Comparison of ENCODE assay signal across 8 cellular contexts in the genomic region with DNA sequence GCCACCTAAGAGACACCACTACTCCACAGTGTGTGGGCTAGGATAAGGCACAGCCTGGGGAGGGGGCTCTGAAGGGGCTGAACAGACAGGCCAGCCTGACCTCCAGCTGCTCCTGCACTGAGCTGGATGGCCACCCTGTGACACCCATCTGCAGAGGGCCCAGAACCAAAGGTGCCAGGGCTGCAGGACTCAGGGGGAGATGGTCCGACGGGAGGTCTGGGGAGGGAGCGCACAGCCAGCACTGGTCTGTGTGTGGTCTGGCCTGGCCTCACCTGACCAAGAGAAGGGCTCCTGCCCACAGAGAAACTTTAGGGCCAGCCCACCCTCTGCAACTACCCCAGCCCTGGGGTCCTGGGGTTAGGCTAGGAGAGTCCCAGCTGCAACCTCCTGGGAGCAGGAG. TPM values are rescaled to one million over a fixed set of nuclear protein-coding genes. Genes with fewer than 3 reads are reported as not detected.
DNase-seq lines count a peak whose midpoint lies in the region; ATAC-seq and TF ChIP-seq lines count a peak whose summit lies in the region.
"Had no signal": no experiment of that assay in that cellular context is flagged by ENCODE, and none has a peak within 500 bp of the region (broad histone marks: within the 10 kb centered on the region; RNA-seq: fewer than 3 reads in every experiment).

No MANE protein-coding gene starts in this region.

- H3K79me2 ChIP-seq in hepatocyte = no peaks in the 10 kb centered on the region

- H3K9me3 Mint-ChIP-seq in activated B cell treated with CpG ODN at 0.5 μM for 24 hours = no peaks in the 10 kb centered on the region
- H3K9me3 Mint-ChIP-seq in stimulated activated effector memory CD8-positive, alpha-beta T cell treated with anti-CD3 and anti-CD28 coated beads, Interleukin-12 subunit alpha, Interleukin-12 subunit beta, amount 100 ng/mL, for 72 hours = no peaks in the 10 kb centered on the region

- no peak for TF ChIP-seq CTCF in activated B cell treated with CpG ODN at 0.5 μM for 24 hours (IDR thresholded peaks at IDR 0.05)
- no peak for TF ChIP-seq CTCF in hepatocyte (IDR thresholded peaks at IDR 0.05; ENCODE audit: poor library complexity)

- H3K4me1 Mint-ChIP-seq in activated B cell treated with CpG ODN at 0.5 μM for 24 hours = peaks cover 29% of the 10 kb centered on the region
- peaks cover 37% of the 10 kb centered on the region for H3K4me1 Mint-ChIP-seq in stimulated activated effector memory CD8-positive, alpha-beta T cell treated with anti-CD3 and anti-CD28 coated beads, Interleukin-12 subunit alpha, Interleukin-12 subunit beta, amount 100 ng/mL, for 72 hours

- peaks cover 19% of the 10 kb centered on the region for H3K36me3 Mint-ChIP-seq in activated B cell treated with CpG ODN at 0.5 μM for 24 hours (ENCODE audit: low read depth)
- peaks cover 45% of the 10 kb centered on the region for H3K36me3 Mint-ChIP-seq in stimulated activated effector memory CD8-positive, alpha-beta T cell treated with anti-CD3 and anti-CD28 coated beads, Interleukin-12 subunit alpha, Interleukin-12 subunit beta, amount 100 ng/mL, for 72 hours

- H3K4me3 ChIP-seq in HUES64 (ENCODE audit: low read length) = peak overlapping the region; percentile 80; the same call in 1 of the 2 replicates
- no peak overlapping the region for H3K4me3 ChIP-seq in hepatocyte

- no peak for ATAC-seq in activated B cell treated with CpG ODN at 0.5 μM for 24 hours (ENCODE audit: low read depth)
- ATAC-seq in stimulated activated effector memory CD8-positive, alpha-beta T cell treated with anti-CD3 and anti-CD28 coated beads, Interleukin-12 subunit alpha, Interleukin-12 subunit beta, amount 100 ng/mL, for 72 hours = no peak
- ATAC-seq in GM21381 (IDR thresholded peaks at IDR 0.05; ENCODE audit: unreplicated experiment) = no peak
- ATAC-seq in GM18867 (IDR thresholded peaks at IDR 0.05; ENCODE audit: unreplicated experiment) = no peak

- H3K4me1 ChIP-seq in HUES64 (ENCODE audit: insufficient read depth, low read length) (peaks cover 5% of the 10 kb centered on the region), hepatocyte (ENCODE audit: insufficient read depth) (peaks cover 10% of the 10 kb centered on the region)

- H3K9me3 ChIP-seq in HUES64 (ENCODE audit: insufficient read depth, low read depth, low read length) = no peaks in the 10 kb centered on the region
- H3K9me3 ChIP-seq in hepatocyte (ENCODE audit: low read depth) = no peaks in the 10 kb centered on the region

- H3K4me2 ChIP-seq in hepatocyte = peak overlapping the region; percentile 99

- H3K4me3 Mint-ChIP-seq in activated B cell treated with CpG ODN at 0.5 μM for 24 hours = peak overlapping the region; percentile 64
- peak overlapping the region; percentile 63 for H3K4me3 Mint-ChIP-seq in stimulated activated effector memory CD8-positive, alpha-beta T cell treated with anti-CD3 and anti-CD28 coated beads, Interleukin-12 subunit alpha, Interleukin-12 subunit beta, amount 100 ng/mL, for 72 hours

- H3K9ac ChIP-seq in HUES64 (ENCODE audit: low read depth, low read length) = no peak overlapping the region

- no peak overlapping the region for H3K27ac ChIP-seq in HUES64 (ENCODE audit: low read depth, low read length)
- no peak overlapping the region for H3K27ac ChIP-seq in hepatocyte

- H3K27me3 ChIP-seq in HUES64 (ENCODE audit: insufficient read depth, low read length) = peaks cover 3% of the 10 kb centered on the region; the same call in 1 of the 2 replicates
- H3K27me3 ChIP-seq in hepatocyte = no peaks in the 10 kb centered on the region

- intact Hi-C loops in activated B cell treated with CpG ODN at 0.5 μM for 24 hours (cut with micrococcal nuclease) = loop anchor here (10.0 kb wide), 1 partner anchor 170 kb away; the partner anchor contains the start of gene HNRNPH1

- peaks cover 20% of the 10 kb centered on the region for H3K36me3 ChIP-seq in HUES64 (ENCODE audit: insufficient read depth, low read length)
- H3K36me3 ChIP-seq in hepatocyte (replicated peaks; ENCODE audit: insufficient read depth, low read depth) = no peaks in the 10 kb centered on the region

- CTCF ChIA-PET in activated B cell treated with CpG ODN at 0.5 μM for 24 hours (lab: Charles Lee) = interaction anchor here (1.2 kb wide), 1 partner anchor 32 kb away, joined by 11 read pairs; no protein-coding TSS in a partner anchor

- no peak for DNase-seq in activated B cell treated with CpG ODN at 0.5 μM for 24 hours
- no peak for DNase-seq in hepatocyte (ENCODE audit: low spot score)
- DNase-seq in stimulated activated effector memory CD8-positive, alpha-beta T cell treated with anti-CD3 and anti-CD28 coated beads, Interleukin-12 subunit alpha, Interleukin-12 subunit beta, amount 100 ng/mL, for 72 hours (ENCODE audit: low spot score in 2 of 2) = no peak
- no peak for DNase-seq in stimulated activated CD4-positive, alpha-beta T cell treated with anti-CD3 and anti-CD28 coated beads, Interleukin-2, amount 100 ng/mL, for 24 hours
- DNase-seq: NCI-H2227 treated with DMSO at 0.1 percent for 48 hours had no signal

- H3K27me3 Mint-ChIP-seq in activated B cell treated with CpG ODN at 0.5 μM for 24 hours = no peaks in the 10 kb centered on the region

- H3K27ac Mint-ChIP-seq in activated B cell treated with CpG ODN at 0.5 μM for 24 hours = peak overlapping the region; percentile 12
- peak overlapping the region; percentile 93 for H3K27ac Mint-ChIP-seq in stimulated activated effector memory CD8-positive, alpha-beta T cell treated with anti-CD3 and anti-CD28 coated beads, Interleukin-12 subunit alpha, Interleukin-12 subunit beta, amount 100 ng/mL, for 72 hours

- POLR2A ChIA-PET in activated B cell treated with CpG ODN at 0.5 μM for 24 hours (lab: Charles Lee) = interaction anchor here (0.5 to 3.3 kb wide), 6 partner anchors 25 to 123 kb away, joined by 3 to 14 read pairs (median 3); partner anchors contain the start of genes CANX, MAML1 and SQSTM1

- no peaks in the 10 kb centered on the region for H3K9me2 ChIP-seq in hepatocyte (replicated peaks; ENCODE audit: insufficient read depth)

- no peak overlapping the region for H2AFZ ChIP-seq in hepatocyte

- H4K20me1 ChIP-seq in hepatocyte (ENCODE audit: insufficient read depth, poor library complexity, severe bottlenecking) = no peaks in the 10 kb centered on the region

- WGBS in HUES64 = 100% methylated on average over 3 of the region's 3 CpGs
- 100% methylated on average over 3 of the region's 3 CpGs for WGBS in hepatocyte (ENCODE audit: low lambda C conversion rate, missing lambda C conversion rate)

RNA-seq across cellular contexts. Expression of gene LTC4S, which starts 0.8 kb away (rescaled TPM):
- not detected for polyA plus RNA-seq in HUES64 (2013, experiment 1 of 2)
- 1.3 TPM for polyA plus RNA-seq in HUES64 (2013, experiment 2 of 2)
- total RNA-seq in activated B cell treated with CpG ODN at 0.5 μM for 24 hours = 2.6 and 2.7 TPM in 2 replicates
- 0.72 TPM in 1 of 2 replicates, not detected in the other for total RNA-seq in hepatocyte
- polyA plus RNA-seq in hepatocyte = 3.7 and 6.5 TPM in 2 replicates

RNA-seq across cellular contexts. Expression of gene MGAT4B, which starts 12.1 kb away (rescaled TPM):
- 54.7 TPM for polyA plus RNA-seq in HUES64 (2013, experiment 1 of 2)
- 64.0 TPM for polyA plus RNA-seq in HUES64 (2013, experiment 2 of 2)
- 73.6 and 85.3 TPM in 2 replicates for total RNA-seq in activated B cell treated with CpG ODN at 0.5 μM for 24 hours
- total RNA-seq in hepatocyte = 132 and 159 TPM in 2 replicates
- polyA plus RNA-seq in hepatocyte = 233 and 243 TPM in 2 replicates

RNA-seq across cellular contexts. Expression of gene SQSTM1, which starts 26.1 kb away (rescaled TPM):
- polyA plus RNA-seq in HUES64 (2013, experiment 1 of 2) = 73.1 TPM
- polyA plus RNA-seq in HUES64 (2013, experiment 2 of 2) = 62.6 TPM
- 243 and 252 TPM in 2 replicates for total RNA-seq in activated B cell treated with CpG ODN at 0.5 μM for 24 hours
- 372 and 402 TPM in 2 replicates for total RNA-seq in hepatocyte
- 641 and 727 TPM in 2 replicates for polyA plus RNA-seq in hepatocyte
